In the genomic region with DNA sequence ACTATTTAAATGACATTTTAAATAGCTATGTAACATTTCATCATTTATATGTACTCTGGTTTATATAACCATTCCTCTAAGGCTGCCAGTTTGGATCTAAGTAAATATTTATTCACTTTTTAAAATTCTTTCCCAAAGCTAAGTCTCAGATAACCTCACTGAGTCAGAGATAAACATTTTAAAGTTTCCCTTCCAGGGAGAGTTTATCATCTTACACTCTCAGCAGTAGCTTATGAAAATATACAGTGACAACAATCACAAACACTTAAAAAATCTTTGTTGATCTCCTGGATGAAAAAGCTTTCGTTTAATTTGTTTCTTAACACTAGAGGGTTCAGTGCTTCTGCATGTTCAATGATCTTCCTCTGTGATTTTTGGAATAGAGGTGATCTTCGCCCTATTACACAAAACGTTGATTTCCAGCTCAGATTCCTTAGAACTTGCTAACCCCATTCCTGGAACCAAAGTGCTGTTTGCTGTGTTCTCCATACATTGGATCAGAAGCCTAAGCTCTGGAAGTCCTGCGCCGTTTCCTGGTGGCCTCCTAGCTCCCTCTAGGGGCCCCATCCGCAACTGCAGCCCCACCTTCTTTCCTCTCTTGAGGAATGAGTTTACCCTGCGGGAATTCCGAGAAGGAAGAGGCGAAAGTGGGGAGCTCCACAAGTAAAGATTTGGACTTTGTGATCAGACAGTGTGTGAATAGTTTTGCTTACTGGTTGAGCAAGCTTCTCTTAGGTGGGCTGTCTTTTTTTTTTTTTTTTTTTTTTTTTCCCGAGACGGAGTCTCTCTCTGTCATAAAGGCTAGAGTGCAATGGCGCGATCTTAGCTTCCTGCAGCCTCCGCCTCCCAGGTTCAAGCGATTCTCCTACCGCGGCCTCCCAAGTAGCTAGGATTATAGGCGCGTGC, we compare ENCODE assay signal across 8 cellular contexts. TPM values are rescaled to one million over a fixed set of nuclear protein-coding genes. Genes with fewer than 3 reads are reported as not detected.
DNase-seq lines count a peak whose midpoint lies in the region; ATAC-seq and TF ChIP-seq lines count a peak whose summit lies in the region.

No MANE protein-coding gene starts in this region.

- H3K4me1 ChIP-seq in esophagus muscularis mucosa, result peaks cover 15 to 44% (median 29%) of the 10 kb centered on the region in 4 donors

- no peak overlapping the region for H3K4me3 ChIP-seq in esophagus muscularis mucosa

- peak; percentile 50 for DNase-seq in NCI-H748 (lab: John Stamatoyannopoulos, UW; ENCODE audit: unreplicated experiment)
- no peak for DNase-seq in NCI-H748 treated with DMSO at 0.1 percent for 48 hours (lab: John Stamatoyannopoulos, UW)
- peak; percentile 18 for DNase-seq in NCI-H1092 treated with DMSO at 0.1 percent for 48 hours (lab: John Stamatoyannopoulos, UW)
- DNase-seq in activated CD8-positive, alpha-beta memory T cell treated with anti-CD3 and anti-CD28 coated beads, Interleukin-2, amount 10 ng/mL, durations not matched to agents 7 days and 5 days, result peak; percentile 54
- no peak for DNase-seq in esophagus muscularis mucosa (ENCODE audit: extremely low spot score)
- peak in 9 of 10 donors; percentile 10 to 67 (median 37) for DNase-seq in naive thymus-derived CD8-positive, alpha-beta T cell

- no peaks in the 10 kb centered on the region for H3K27me3 ChIP-seq in esophagus muscularis mucosa

- no peak for ATAC-seq in activated CD8-positive, alpha-beta memory T cell treated with anti-CD3 and anti-CD28 coated beads, Interleukin-2, amount 10 ng/mL, durations not matched to agents 7 days and 5 days
- ATAC-seq in naive thymus-derived CD8-positive, alpha-beta T cell, result no peak
- ATAC-seq in GM18907 (IDR thresholded peaks at IDR 0.05; ENCODE audit: unreplicated experiment) (no peak), HG02938 (IDR thresholded peaks at IDR 0.05; ENCODE audit: unreplicated experiment) (no peak)

- intact Hi-C loops in esophagus muscularis mucosa (cut with DNase I), result loop anchor here (1.0 kb wide), 1 partner anchor 149 kb away; no protein-coding TSS in a partner anchor

- H3K27me3 Mint-ChIP-seq in activated CD8-positive, alpha-beta memory T cell treated with anti-CD3 and anti-CD28 coated beads, Interleukin-2, amount 10 ng/mL, durations not matched to agents 7 days and 5 days, result no peaks in the 10 kb centered on the region
- no peaks in the 10 kb centered on the region for H3K27me3 Mint-ChIP-seq in naive thymus-derived CD8-positive, alpha-beta T cell

- peaks cover 30% of the 10 kb centered on the region for H3K4me1 Mint-ChIP-seq in activated CD8-positive, alpha-beta memory T cell treated with anti-CD3 and anti-CD28 coated beads, Interleukin-2, amount 10 ng/mL, durations not matched to agents 7 days and 5 days
- peaks cover 14 to 38% (median 20%) of the 10 kb centered on the region in 4 donors for H3K4me1 Mint-ChIP-seq in naive thymus-derived CD8-positive, alpha-beta T cell

- no peak for TF ChIP-seq POLR2A in esophagus muscularis mucosa (IDR thresholded peaks at IDR 0.05; ENCODE audit: low read depth)

- no peak overlapping the region for H3K4me3 Mint-ChIP-seq in activated CD8-positive, alpha-beta memory T cell treated with anti-CD3 and anti-CD28 coated beads, Interleukin-2, amount 10 ng/mL, durations not matched to agents 7 days and 5 days
- peak overlapping the region in 3 of 10 donors; percentile 36 to 54 (median 49) for H3K4me3 Mint-ChIP-seq in naive thymus-derived CD8-positive, alpha-beta T cell

- peak; percentile 86 to 94 (median 93) for TF ChIP-seq CTCF in esophagus muscularis mucosa (IDR thresholded peaks at IDR 0.05)

- POLR2A ChIA-PET in naive thymus-derived CD8-positive, alpha-beta T cell (lab: Charles Lee), result interaction anchor here (0.6 to 1.4 kb wide), 6 partner anchors 23 to 212 kb away, joined by 3 to 7 read pairs (median 4); a partner anchor contains a TSS

- no peaks in the 10 kb centered on the region for H3K9me3 Mint-ChIP-seq in activated CD8-positive, alpha-beta memory T cell treated with anti-CD3 and anti-CD28 coated beads, Interleukin-2, amount 10 ng/mL, durations not matched to agents 7 days and 5 days (ENCODE audit: low read depth)
- H3K9me3 Mint-ChIP-seq in naive thymus-derived CD8-positive, alpha-beta T cell, result no peaks in the 10 kb centered on the region

- no peaks in the 10 kb centered on the region for H3K9me3 ChIP-seq in esophagus muscularis mucosa

- H3K27ac ChIP-seq in esophagus muscularis mucosa (replicated peaks in 1 of 4), result peak overlapping the region in 2 of 4 donors; percentile 0 to 28

- CTCF ChIA-PET in activated CD8-positive, alpha-beta memory T cell treated with anti-CD3 and anti-CD28 coated beads, Interleukin-2, amount 10 ng/mL, durations not matched to agents 7 days and 5 days (lab: Charles Lee), result interaction anchor here (0.6 to 4.0 kb wide), 73 partner anchors 9 to 1379 kb away, joined by 3 to 57 read pairs (median 4); a partner anchor contains a TSS

- no peak for TF ChIP-seq EP300 in esophagus muscularis mucosa (IDR thresholded peaks at IDR 0.05)

- no peak overlapping the region for H3K27ac Mint-ChIP-seq in activated CD8-positive, alpha-beta memory T cell treated with anti-CD3 and anti-CD28 coated beads, Interleukin-2, amount 10 ng/mL, durations not matched to agents 7 days and 5 days
- peak overlapping the region in 6 of 10 donors; percentile 3 to 80 (median 40) for H3K27ac Mint-ChIP-seq in naive thymus-derived CD8-positive, alpha-beta T cell

- peaks cover 4% of the 10 kb centered on the region for H3K36me3 Mint-ChIP-seq in activated CD8-positive, alpha-beta memory T cell treated with anti-CD3 and anti-CD28 coated beads, Interleukin-2, amount 10 ng/mL, durations not matched to agents 7 days and 5 days
- H3K36me3 Mint-ChIP-seq in naive thymus-derived CD8-positive, alpha-beta T cell, result peaks cover 0 to 3% (median 1%) of the 10 kb centered on the region in 3 donors

- no peaks in the 10 kb centered on the region for H3K36me3 ChIP-seq in esophagus muscularis mucosa

- WGBS in esophagus muscularis mucosa, result 63% methylated on average over 19 of the region's 19 CpGs

RNA-seq across cellular contexts. Expression of a gene that starts 29.3 kb away (rescaled TPM):
- 10 to 100 TPM; 71.6 to 88.7 TPM for total RNA-seq in activated CD8-positive, alpha-beta memory T cell treated with anti-CD3 and anti-CD28 coated beads, Interleukin-2, amount 10 ng/mL, durations not matched to agents 7 days and 5 days
- total RNA-seq in esophagus muscularis mucosa, result 10 to 100 TPM; 33.2 to 37.4 (median 36.2) TPM
- 10 to 100 TPM; 89.8 to 94.4 TPM for total RNA-seq in naive thymus-derived CD8-positive, alpha-beta T cell
- polyA plus RNA-seq in naive thymus-derived CD8-positive, alpha-beta T cell, result 10 to 100 TPM; 18.8 to 30.3 (median 18.8) TPM

Comparison
In these comparisons a context has a peak if more than half of its experiments do, and no peak if none do; other contexts are left out.
1. DNase-seq: peak in NCI-H748 (single experiment), NCI-H1092 treated with DMSO at 0.1 percent for 48 hours (single experiment), activated CD8-positive, alpha-beta memory T cell treated with anti-CD3 and anti-CD28 coated beads, Interleukin-2, amount 10 ng/mL, durations not matched to agents 7 days and 5 days (single experiment) and naive thymus-derived CD8-positive, alpha-beta T cell (9 of 10); none in NCI-H748 treated with DMSO at 0.1 percent for 48 hours (single experiment) and esophagus muscularis mucosa (single experiment).